ENCODE assay signal across 8 cellular contexts in genomic region chr13:40777166-40777956, GRCh38. TPM values are rescaled to one million over a fixed set of nuclear protein-coding genes. Genes with fewer than 3 reads are reported as not detected.
DNase-seq lines count a peak whose midpoint lies in the region; ATAC-seq and TF ChIP-seq lines count a peak whose summit lies in the region.

No MANE protein-coding gene starts in this region.

- H3K4me1 ChIP-seq in CD8-positive, alpha-beta memory T cell (ENCODE audit: insufficient read depth, low read length): peaks cover 23% of the 10 kb centered on the region
- peaks cover 0 to 15% (median 9%) of the 10 kb centered on the region in 3 donors for H3K4me1 ChIP-seq in esophagus squamous epithelium

- TF ChIP-seq CTCF in esophagus squamous epithelium (IDR thresholded peaks at IDR 0.05): peak; percentile 69 to 87 (median 72)

- peaks cover 19 to 31% (median 27%) of the 10 kb centered on the region in 3 donors for H3K4me1 Mint-ChIP-seq in CD8-positive, alpha-beta memory T cell
- H3K4me1 Mint-ChIP-seq in natural killer cell treated with Interleukin-12 subunit alpha and Interleukin-12 subunit beta and Interleukin-15 and Interleukin-18, amount 100 ng/mL, for 72 hours (ENCODE audit: low read depth in 2 of 2): peaks cover 21 to 31% of the 10 kb centered on the region in 2 donors

- H3K27me3 Mint-ChIP-seq in CD8-positive, alpha-beta memory T cell: no peaks in the 10 kb centered on the region
- no peaks in the 10 kb centered on the region for H3K27me3 Mint-ChIP-seq in natural killer cell treated with Interleukin-12 subunit alpha and Interleukin-12 subunit beta and Interleukin-15 and Interleukin-18, amount 100 ng/mL, for 72 hours

- no peaks in the 10 kb centered on the region for H3K27me3 ChIP-seq in CD8-positive, alpha-beta memory T cell (ENCODE audit: insufficient read depth, low read length, poor library complexity, severe bottlenecking)
- no peaks in the 10 kb centered on the region for H3K27me3 ChIP-seq in esophagus squamous epithelium

- H3K4me3 ChIP-seq in CD8-positive, alpha-beta memory T cell (ENCODE audit: low read length): peak overlapping the region; percentile 16
- peak overlapping the region in 3 of 4 donors; percentile 22 to 51 (median 33) for H3K4me3 ChIP-seq in esophagus squamous epithelium

- WGBS in esophagus squamous epithelium, 2 donors: 9 to 15% methylated on average over 8 of the region's 8 CpGs

- no peaks in the 10 kb centered on the region for H3K36me3 Mint-ChIP-seq in CD8-positive, alpha-beta memory T cell
- no peaks in the 10 kb centered on the region for H3K36me3 Mint-ChIP-seq in natural killer cell treated with Interleukin-12 subunit alpha and Interleukin-12 subunit beta and Interleukin-15 and Interleukin-18, amount 100 ng/mL, for 72 hours

- peak in 3 of 5 donors; percentile 41 to 55 (median 52) for DNase-seq in CD8-positive, alpha-beta memory T cell
- DNase-seq in NCI-H446 (lab: John Stamatoyannopoulos, UW): peak; percentile 41 to 78
- DNase-seq in activated CD4-positive, alpha-beta T cell treated with anti-CD3 and anti-CD28 coated beads, Interleukin-2, amount 50 U/mL, for 48 hours: peak; percentile 41 to 46
- DNase-seq in esophagus squamous epithelium (lab: John Stamatoyannopoulos, UW): no peak
- DNase-seq in natural killer cell treated with Interleukin-12 subunit alpha and Interleukin-12 subunit beta and Interleukin-15 and Interleukin-18, amount 100 ng/mL, for 72 hours (ENCODE audit: low spot score): peak; percentile 69
- DNase-seq in NCI-H2196 (lab: John Stamatoyannopoulos, UW; ENCODE audit: unreplicated experiment): no peak

- TF ChIP-seq POLR2A in esophagus squamous epithelium (IDR thresholded peaks at IDR 0.05): no peak

- H3K4me3 Mint-ChIP-seq in CD8-positive, alpha-beta memory T cell: peak overlapping the region; percentile 59 to 86 (median 83)
- peak overlapping the region; percentile 83 for H3K4me3 Mint-ChIP-seq in natural killer cell treated with Interleukin-12 subunit alpha and Interleukin-12 subunit beta and Interleukin-15 and Interleukin-18, amount 100 ng/mL, for 72 hours

- intact Hi-C loops in esophagus squamous epithelium (cut with DNase I): no loop called here

- POLR2A ChIA-PET in CD8-positive, alpha-beta memory T cell (lab: Charles Lee): interaction anchor here (1.5 to 3.1 kb wide), 2 partner anchors 12 to 144 kb away, joined by 5 to 10 read pairs; partner anchors contain the start of gene SLC25A15

- peak overlapping the region; percentile 91 to 99 (median 96) for H3K27ac Mint-ChIP-seq in CD8-positive, alpha-beta memory T cell
- peak overlapping the region; percentile 92 for H3K27ac Mint-ChIP-seq in natural killer cell treated with Interleukin-12 subunit alpha and Interleukin-12 subunit beta and Interleukin-15 and Interleukin-18, amount 100 ng/mL, for 72 hours

- ATAC-seq in GM19035 (IDR thresholded peaks at IDR 0.05; ENCODE audit: unreplicated experiment) (peak; percentile 83), HG03108 (IDR thresholded peaks at IDR 0.05; ENCODE audit: unreplicated experiment) (peak; percentile 75)
- peak; percentile 82 to 85 for ATAC-seq in natural killer cell treated with Interleukin-12 subunit alpha and Interleukin-12 subunit beta and Interleukin-15 and Interleukin-18, amount 100 ng/mL, for 72 hours

- CTCF ChIA-PET in CD8-positive, alpha-beta memory T cell (lab: Charles Lee): interaction anchor here (0.8 to 2.6 kb wide), 23 partner anchors 9 to 1100 kb away, joined by 3 to 21 read pairs (median 6); partner anchors contain the start of genes SLC25A15 and WBP4

- H3K36me3 ChIP-seq in CD8-positive, alpha-beta memory T cell (ENCODE audit: insufficient read depth, low read length): no peaks in the 10 kb centered on the region
- no peaks in the 10 kb centered on the region for H3K36me3 ChIP-seq in esophagus squamous epithelium

- peak overlapping the region; percentile 19 for H3K27ac ChIP-seq in CD8-positive, alpha-beta memory T cell (ENCODE audit: low read depth, low read length)
- H3K27ac ChIP-seq in esophagus squamous epithelium: peak overlapping the region; percentile 29 to 58 (median 46)

- H3K9me3 Mint-ChIP-seq in CD8-positive, alpha-beta memory T cell: no peaks in the 10 kb centered on the region
- H3K9me3 Mint-ChIP-seq in natural killer cell treated with Interleukin-12 subunit alpha and Interleukin-12 subunit beta and Interleukin-15 and Interleukin-18, amount 100 ng/mL, for 72 hours: no peaks in the 10 kb centered on the region

- no peaks in the 10 kb centered on the region for H3K9me3 ChIP-seq in CD8-positive, alpha-beta memory T cell (ENCODE audit: low read length)
- H3K9me3 ChIP-seq in esophagus squamous epithelium: no peaks in the 10 kb centered on the region

RNA-seq across cellular contexts. Expression of gene MRPS31, which starts 6.4 kb away (rescaled TPM):
- 10 to 100 TPM; 36.7 to 38.6 TPM for total RNA-seq in CD8-positive, alpha-beta memory T cell
- polyA plus RNA-seq in CD8-positive, alpha-beta memory T cell: 44.2 TPM
- 10 to 100 TPM in 3 of 4 donors, 1 to 10 TPM in 1; 8.8 to 24.2 (median 18.0) TPM for total RNA-seq in esophagus squamous epithelium
- 10 to 100 TPM; 25.2 to 27.4 TPM for total RNA-seq in natural killer cell treated with Interleukin-12 subunit alpha and Interleukin-12 subunit beta and Interleukin-15 and Interleukin-18, amount 100 ng/mL, for 72 hours

RNA-seq across cellular contexts. Expression of gene SLC25A15, which starts 12.1 kb away (rescaled TPM):
- 10 to 100 TPM; 23.9 to 24.3 TPM for total RNA-seq in CD8-positive, alpha-beta memory T cell
- 7.3 TPM for polyA plus RNA-seq in CD8-positive, alpha-beta memory T cell
- 10 to 100 TPM in 2 of 4 donors, 1 to 10 TPM in 2; 6.4 to 12.1 (median 9.8) TPM for total RNA-seq in esophagus squamous epithelium
- total RNA-seq in natural killer cell treated with Interleukin-12 subunit alpha and Interleukin-12 subunit beta and Interleukin-15 and Interleukin-18, amount 100 ng/mL, for 72 hours: 10 to 100 TPM in 1 of 2 donors, 1 to 10 TPM in 1; 6.2 to 15.3 TPM

Comparison
In these comparisons a context has a peak if more than half of its experiments do, and no peak if none do; other contexts are left out.
1. DNase-seq: peak in CD8-positive, alpha-beta memory T cell (3 of 5), NCI-H446 (2 of 2), activated CD4-positive, alpha-beta T cell treated with anti-CD3 and anti-CD28 coated beads, Interleukin-2, amount 50 U/mL, for 48 hours (2 of 2) and natural killer cell treated with Interleukin-12 subunit alpha and Interleukin-12 subunit beta and Interleukin-15 and Interleukin-18, amount 100 ng/mL, for 72 hours (single experiment); none in esophagus squamous epithelium (single experiment) and NCI-H2196 (single experiment).
2. Peak in every context shown above with its lines, with median percentiles within 50 percentile points of each other: ATAC-seq.